In the genomic region with DNA sequence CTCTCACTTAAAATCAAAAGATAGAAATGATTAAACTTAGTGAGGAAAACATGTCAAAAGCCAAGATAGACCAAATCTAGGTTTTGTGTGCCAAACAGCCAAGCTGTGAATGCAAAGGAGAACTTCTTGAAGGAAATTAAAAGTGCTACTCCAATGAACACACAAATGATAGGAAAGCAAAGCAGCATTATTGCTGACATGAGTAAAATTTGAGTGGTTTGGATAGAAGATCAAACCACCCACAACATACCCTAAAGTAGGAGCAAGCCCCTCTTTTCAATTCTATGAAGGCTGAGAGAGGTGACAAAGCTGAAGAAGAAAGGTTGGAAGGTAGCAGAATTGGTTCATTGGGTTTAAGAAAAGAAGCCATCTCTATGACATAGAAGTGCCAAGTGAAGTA, we compare ENCODE assay signal across 38 cellular contexts.
"Had no signal": no experiment of that assay in that cellular context is flagged by ENCODE, and none has a peak within 500 bp of the region (broad histone marks: within the 10 kb centered on the region; RNA-seq: fewer than 3 reads in every experiment).

No MANE protein-coding gene starts in this region.

- FAIRE-seq: bronchial epithelial cell had no signal

- H3K27me3 ChIP-seq: ascending aorta, cardiac muscle cell had no signal

- H3K4me3 ChIP-seq: ascending aorta, cardiac muscle cell had no signal

- H3K4me1 Mint-ChIP-seq: activated CD4-positive, alpha-beta memory T cell treated with anti-CD3 and anti-CD28 coated beads, Interleukin-2, amount 10 ng/mL, durations not matched to agents 7 days and 5 days; activated CD4-positive, alpha-beta T cell treated with anti-CD3 and anti-CD28 coated beads for 36 hours; activated CD4-positive, alpha-beta T cell treated with anti-CD3 and anti-CD28 coated beads, Interleukin-2, amount 10 ng/mL, durations not matched to agents 7 days and 5 days; activated CD8-positive, alpha-beta memory T cell treated with anti-CD3 and anti-CD28 coated beads, Interleukin-2, amount 10 ng/mL, durations not matched to agents 7 days and 5 days; activated naive CD4-positive, alpha-beta T cell treated with anti-CD3 and anti-CD28 coated beads, Interleukin-2, amount 10 ng/mL, durations not matched to agents 7 days and 5 days; activated naive CD4-positive, alpha-beta T cell treated with anti-CD3 and anti-CD28 coated beads, Interleukin-2, amount 50 U/mL, for 24 hours; activated naive CD8-positive, alpha-beta T cell treated with anti-CD3 and anti-CD28 coated beads, Interleukin-2, amount 50 U/mL, for 24 hours; brain; central memory CD8-positive, alpha-beta T cell had no signal

- H3K27ac Mint-ChIP-seq: activated CD4-positive, alpha-beta memory T cell treated with anti-CD3 and anti-CD28 coated beads, Interleukin-2, amount 10 ng/mL, durations not matched to agents 7 days and 5 days; activated CD4-positive, alpha-beta T cell treated with anti-CD3 and anti-CD28 coated beads for 36 hours; activated CD4-positive, alpha-beta T cell treated with anti-CD3 and anti-CD28 coated beads, Interleukin-2, amount 10 ng/mL, durations not matched to agents 7 days and 5 days; activated CD8-positive, alpha-beta memory T cell treated with anti-CD3 and anti-CD28 coated beads, Interleukin-2, amount 10 ng/mL, durations not matched to agents 7 days and 5 days; activated CD8-positive, alpha-beta T cell treated with anti-CD3 and anti-CD28 coated beads, Interleukin-2, amount 10 ng/mL, durations not matched to agents 7 days and 5 days; activated naive CD4-positive, alpha-beta T cell treated with anti-CD3 and anti-CD28 coated beads, Interleukin-2, amount 10 ng/mL, durations not matched to agents 7 days and 5 days; activated naive CD4-positive, alpha-beta T cell treated with anti-CD3 and anti-CD28 coated beads, Interleukin-2, amount 50 U/mL, for 24 hours; activated naive CD8-positive, alpha-beta T cell; activated naive CD8-positive, alpha-beta T cell treated with anti-CD3 and anti-CD28 coated beads, Interleukin-2, amount 10 ng/mL, durations not matched to agents 7 days and 5 days; activated naive CD8-positive, alpha-beta T cell treated with anti-CD3 and anti-CD28 coated beads, Interleukin-2, amount 50 U/mL, for 24 hours; activated T-cell treated with anti-CD3 and anti-CD28 coated beads, Interleukin-2, amount 50 U/mL, for 24 hours; activated T-helper 2 cell treated with anti-CD3 and anti-CD28 coated beads, Interferon-gamma antibody, Interleukin-2, Interleukin-4, amounts not matched to agents 10 μg/mL and 5 μg/mL and 100 μg/mL, durations not matched to agents 14 hours and 24 hours and 36 hours; brain; T-helper 1 cell treated with Interleukin-12 subunit alpha and Interleukin-12 subunit beta and Interleukin-4 antibody, amounts not matched to agents 30 μg/mL and 1 μg/mL, for 36 hours; T-helper 2 cell treated with Interferon-gamma antibody and Interleukin-4, amounts not matched to agents 5 μg/mL and 100 μg/mL, for 36 hours; WTC11 had no signal

- DNase-seq: activated CD4-positive, alpha-beta memory T cell treated with anti-CD3 and anti-CD28 coated beads, Interleukin-2, amount 10 ng/mL, durations not matched to agents 7 days and 5 days; activated CD4-positive, alpha-beta T cell treated with anti-CD3 and anti-CD28 coated beads for 1 hour; activated CD4-positive, alpha-beta T cell treated with anti-CD3 and anti-CD28 coated beads for 36 hours; activated CD4-positive, alpha-beta T cell treated with anti-CD3 and anti-CD28 coated beads for 48 hours; activated CD4-positive, alpha-beta T cell treated with anti-CD3 and anti-CD28 coated beads, Interleukin-2, amount 10 ng/mL, durations not matched to agents 7 days and 5 days; activated CD4-positive, alpha-beta T cell treated with anti-CD3 and anti-CD28 coated beads, Interleukin-2, amount 50 U/mL, for 48 hours; activated CD4-positive, CD25-positive, alpha-beta regulatory T cell; activated CD8-positive, alpha-beta memory T cell treated with anti-CD3 and anti-CD28 coated beads for 24 hours; activated CD8-positive, alpha-beta memory T cell treated with anti-CD3 and anti-CD28 coated beads, Interleukin-2, amount 10 ng/mL, durations not matched to agents 7 days and 5 days; activated CD8-positive, alpha-beta memory T cell treated with anti-CD3 and anti-CD28 coated beads, Interleukin-2, amount 50 U/mL, for 48 hours; activated CD8-positive, alpha-beta T cell treated with anti-CD3 and anti-CD28 coated beads, Interleukin-2, amount 10 ng/mL, durations not matched to agents 7 days and 5 days; activated effector memory CD4-positive, alpha-beta T cell treated with Interleukin-2 at 50 U/mL for 16 hours; activated gamma-delta T cell; activated naive CD4-positive, alpha-beta T cell treated with anti-CD3 and anti-CD28 coated beads, Interleukin-2, amount 10 ng/mL, durations not matched to agents 7 days and 5 days; activated naive CD4-positive, alpha-beta T cell treated with Interleukin-2 at 50 U/mL for 16 hours; activated naive CD8-positive, alpha-beta T cell treated with anti-CD3 and anti-CD28 coated beads, Interleukin-2, amount 10 ng/mL, durations not matched to agents 7 days and 5 days; activated naive CD8-positive, alpha-beta T cell treated with anti-CD3 and anti-CD28 coated beads, Interleukin-2, amount 50 U/mL, for 24 hours; activated T-cell treated with anti-CD3 and anti-CD28 coated beads, Interleukin-2, amount 50 U/mL, for 24 hours; activated T-cell treated with anti-CD3 and anti-CD28 coated beads, Interleukin-2, amount 50 U/mL, for 48 hours; amygdala; anterior cingulate cortex; caudate nucleus; cerebellar nuclear complex; T-helper 2 cell; T-helper 9 cell; WERI-Rb-1 had no signal

- H3K9me3 Mint-ChIP-seq: activated CD4-positive, alpha-beta memory T cell treated with anti-CD3 and anti-CD28 coated beads, Interleukin-2, amount 10 ng/mL, durations not matched to agents 7 days and 5 days; activated CD4-positive, alpha-beta T cell treated with anti-CD3 and anti-CD28 coated beads, Interleukin-2, amount 10 ng/mL, durations not matched to agents 7 days and 5 days; activated naive CD4-positive, alpha-beta T cell treated with anti-CD3 and anti-CD28 coated beads, Interleukin-2, amount 10 ng/mL, durations not matched to agents 7 days and 5 days; activated naive CD4-positive, alpha-beta T cell treated with anti-CD3 and anti-CD28 coated beads, Interleukin-2, amount 50 U/mL, for 24 hours; activated naive CD8-positive, alpha-beta T cell treated with anti-CD3 and anti-CD28 coated beads, Interleukin-2, amount 50 U/mL, for 24 hours; activated T-cell treated with anti-CD3 and anti-CD28 coated beads, Interleukin-2, amount 50 U/mL, for 24 hours; activated T-helper 2 cell treated with anti-CD3 and anti-CD28 coated beads, Interferon-gamma antibody, Interleukin-2, Interleukin-4, amounts not matched to agents 10 μg/mL and 5 μg/mL and 100 μg/mL, durations not matched to agents 14 hours and 24 hours and 36 hours; central memory CD8-positive, alpha-beta T cell; T-helper 1 cell treated with Interleukin-12 subunit alpha and Interleukin-12 subunit beta and Interleukin-4 antibody, amounts not matched to agents 30 μg/mL and 1 μg/mL, for 36 hours; T-helper 2 cell treated with Interferon-gamma antibody and Interleukin-4, amounts not matched to agents 5 μg/mL and 100 μg/mL, for 36 hours had no signal

- H3K4me3 Mint-ChIP-seq: activated CD4-positive, alpha-beta memory T cell treated with anti-CD3 and anti-CD28 coated beads, Interleukin-2, amount 10 ng/mL, durations not matched to agents 7 days and 5 days; activated CD4-positive, alpha-beta T cell treated with anti-CD3 and anti-CD28 coated beads for 36 hours; activated CD4-positive, alpha-beta T cell treated with anti-CD3 and anti-CD28 coated beads, Interleukin-2, amount 10 ng/mL, durations not matched to agents 7 days and 5 days; activated CD8-positive, alpha-beta memory T cell treated with anti-CD3 and anti-CD28 coated beads, Interleukin-2, amount 10 ng/mL, durations not matched to agents 7 days and 5 days; activated CD8-positive, alpha-beta T cell treated with anti-CD3 and anti-CD28 coated beads, Interleukin-2, amount 10 ng/mL, durations not matched to agents 7 days and 5 days; activated naive CD4-positive, alpha-beta T cell treated with anti-CD3 and anti-CD28 coated beads, Interleukin-2, amount 10 ng/mL, durations not matched to agents 7 days and 5 days; activated naive CD4-positive, alpha-beta T cell treated with anti-CD3 and anti-CD28 coated beads, Interleukin-2, amount 50 U/mL, for 24 hours; activated naive CD8-positive, alpha-beta T cell; activated naive CD8-positive, alpha-beta T cell treated with anti-CD3 and anti-CD28 coated beads, Interleukin-2, amount 10 ng/mL, durations not matched to agents 7 days and 5 days; activated naive CD8-positive, alpha-beta T cell treated with anti-CD3 and anti-CD28 coated beads, Interleukin-2, amount 50 U/mL, for 24 hours; activated T-cell treated with anti-CD3 and anti-CD28 coated beads, Interleukin-2, amount 50 U/mL, for 24 hours; brain; central memory CD8-positive, alpha-beta T cell; T-helper 1 cell treated with Interleukin-12 subunit alpha and Interleukin-12 subunit beta and Interleukin-4 antibody, amounts not matched to agents 30 μg/mL and 1 μg/mL, for 36 hours; T-helper 2 cell treated with Interferon-gamma antibody and Interleukin-4, amounts not matched to agents 5 μg/mL and 100 μg/mL, for 36 hours; WTC11 had no signal

- H3K36me3 Mint-ChIP-seq: brain had no signal

- H3K27ac ChIP-seq: ascending aorta, cardiac muscle cell, WERI-Rb-1 had no signal

- ATAC-seq: activated CD4-positive, alpha-beta T cell treated with anti-CD3 and anti-CD28 coated beads for 36 hours; activated CD4-positive, CD25-positive, alpha-beta regulatory T cell treated with anti-CD3 and anti-CD28 coated beads, Interleukin-2, amount 50 U/mL, for 24 hours; activated CD8-positive, alpha-beta memory T cell treated with anti-CD3 and anti-CD28 coated beads, Interleukin-2, amount 10 ng/mL, durations not matched to agents 7 days and 5 days; activated CD8-positive, alpha-beta T cell treated with anti-CD3 and anti-CD28 coated beads, Interleukin-2, amount 10 ng/mL, durations not matched to agents 7 days and 5 days; activated naive CD8-positive, alpha-beta T cell treated with anti-CD3 and anti-CD28 coated beads, Interleukin-2, amount 50 U/mL, for 24 hours; WTC11 had no signal

- H3K4me1 ChIP-seq: ascending aorta had no signal

- H3K36me3 ChIP-seq: ascending aorta, cardiac muscle cell had no signal

- H3K9me3 ChIP-seq: ascending aorta had no signal

- H3K27me3 Mint-ChIP-seq: activated CD4-positive, alpha-beta memory T cell treated with anti-CD3 and anti-CD28 coated beads, Interleukin-2, amount 10 ng/mL, durations not matched to agents 7 days and 5 days; activated CD4-positive, alpha-beta T cell treated with anti-CD3 and anti-CD28 coated beads for 36 hours; activated CD4-positive, alpha-beta T cell treated with anti-CD3 and anti-CD28 coated beads, Interleukin-2, amount 10 ng/mL, durations not matched to agents 7 days and 5 days; activated CD8-positive, alpha-beta memory T cell treated with anti-CD3 and anti-CD28 coated beads, Interleukin-2, amount 10 ng/mL, durations not matched to agents 7 days and 5 days; activated naive CD4-positive, alpha-beta T cell treated with anti-CD3 and anti-CD28 coated beads, Interleukin-2, amount 10 ng/mL, durations not matched to agents 7 days and 5 days; activated naive CD4-positive, alpha-beta T cell treated with anti-CD3 and anti-CD28 coated beads, Interleukin-2, amount 50 U/mL, for 24 hours; activated naive CD8-positive, alpha-beta T cell; activated naive CD8-positive, alpha-beta T cell treated with anti-CD3 and anti-CD28 coated beads, Interleukin-2, amount 10 ng/mL, durations not matched to agents 7 days and 5 days; activated naive CD8-positive, alpha-beta T cell treated with anti-CD3 and anti-CD28 coated beads, Interleukin-2, amount 50 U/mL, for 24 hours; activated T-cell treated with anti-CD3 and anti-CD28 coated beads, Interleukin-2, amount 50 U/mL, for 24 hours; brain; central memory CD8-positive, alpha-beta T cell had no signal
